16 cellular contexts compared by ENCODE assay signal in the genomic region with DNA sequence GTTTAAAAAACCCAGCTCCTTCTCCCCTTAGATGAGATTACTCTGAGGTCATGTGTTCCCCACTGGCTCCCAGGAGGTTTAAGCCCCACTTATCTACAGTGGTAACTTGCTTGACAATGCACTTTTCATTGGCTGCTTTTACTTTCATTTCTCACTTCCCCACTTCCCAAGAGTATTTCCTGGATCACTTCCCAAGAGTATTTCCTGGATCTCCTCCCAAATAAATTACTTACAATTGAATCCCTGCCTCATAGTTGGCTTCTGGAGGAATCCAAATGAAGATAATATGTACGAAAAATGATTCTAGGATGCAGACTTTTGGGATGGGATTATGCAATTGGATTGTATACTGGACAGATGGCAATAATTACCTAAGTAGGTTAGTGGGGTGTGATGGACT. TPM values are rescaled to one million over a fixed set of nuclear protein-coding genes. Genes with fewer than 3 reads are reported as not detected.
"Had no signal": no experiment of that assay in that cellular context is flagged by ENCODE, and none has a peak within 500 bp of the region (broad histone marks: within the 10 kb centered on the region; RNA-seq: fewer than 3 reads in every experiment).

No MANE protein-coding gene starts in this region.

- H3K27me3 ChIP-seq: cardiac muscle cell, pancreas, tibial artery, vagina had no signal

- H3K4me3 ChIP-seq: cardiac muscle cell, pancreas, tibial artery, vagina had no signal

- H3K9me3 ChIP-seq: pancreas, tibial artery, vagina had no signal

- H3K9me3 Mint-ChIP-seq: activated naive CD8-positive, alpha-beta T cell treated with anti-CD3 and anti-CD28 coated beads, Interleukin-2, amount 50 U/mL, for 24 hours; dendritic cell treated with granulocyte-macrophage colony-stimulating factor and Interleukin-4, amounts not matched to agents 40 ng/mL and 50 ng/mL, for 4 days had no signal

- H3K4me3 Mint-ChIP-seq: activated CD8-positive, alpha-beta T cell treated with anti-CD3 and anti-CD28 coated beads, Interleukin-2, amount 10 ng/mL, durations not matched to agents 7 days and 5 days; activated naive CD8-positive, alpha-beta T cell treated with anti-CD3 and anti-CD28 coated beads, Interleukin-2, amount 50 U/mL, for 24 hours; dendritic cell treated with granulocyte-macrophage colony-stimulating factor and Interleukin-4, amounts not matched to agents 40 ng/mL and 50 ng/mL, for 4 days; mesothelial cell of epicardium had no signal

- H3K27ac ChIP-seq: cardiac muscle cell, pancreas, tibial artery, vagina had no signal

- FAIRE-seq: astrocyte, frontal cortex, keratinocyte, pancreas, small intestine had no signal

- H3K4me1 Mint-ChIP-seq: activated naive CD8-positive, alpha-beta T cell treated with anti-CD3 and anti-CD28 coated beads, Interleukin-2, amount 50 U/mL, for 24 hours had no signal

- H3K27ac Mint-ChIP-seq: activated CD8-positive, alpha-beta T cell treated with anti-CD3 and anti-CD28 coated beads, Interleukin-2, amount 10 ng/mL, durations not matched to agents 7 days and 5 days; activated naive CD8-positive, alpha-beta T cell treated with anti-CD3 and anti-CD28 coated beads, Interleukin-2, amount 50 U/mL, for 24 hours; dendritic cell treated with granulocyte-macrophage colony-stimulating factor and Interleukin-4, amounts not matched to agents 40 ng/mL and 50 ng/mL, for 4 days; mesothelial cell of epicardium had no signal

- ATAC-seq: activated CD8-positive, alpha-beta T cell treated with anti-CD3 and anti-CD28 coated beads, Interleukin-2, amount 10 ng/mL, durations not matched to agents 7 days and 5 days; activated naive CD8-positive, alpha-beta T cell treated with anti-CD3 and anti-CD28 coated beads, Interleukin-2, amount 50 U/mL, for 24 hours; pancreas had no signal

- H3K4me1 ChIP-seq: pancreas, tibial artery, vagina had no signal

- H3K36me3 ChIP-seq: cardiac muscle cell, pancreas, tibial artery, vagina had no signal

- H3K36me3 Mint-ChIP-seq: mesothelial cell of epicardium had no signal

- DNase-seq: activated CD4-positive, alpha-beta T cell treated with anti-CD3 and anti-CD28 coated beads for 4 hours; activated CD8-positive, alpha-beta memory T cell treated with anti-CD3 and anti-CD28 coated beads, Interleukin-2, amount 50 U/mL, for 48 hours; activated CD8-positive, alpha-beta T cell treated with anti-CD3 and anti-CD28 coated beads, Interleukin-2, amount 10 ng/mL, durations not matched to agents 7 days and 5 days; activated naive CD4-positive, alpha-beta T cell; activated naive CD8-positive, alpha-beta T cell treated with anti-CD3 and anti-CD28 coated beads, Interleukin-2, amount 50 U/mL, for 24 hours; pancreas; small intestine; T1000; tibial artery had no signal

RNA-seq across cellular contexts. Expression of gene CHSY3, which starts 47.1 kb away (rescaled TPM):
- total RNA-seq: activated CD8-positive, alpha-beta T cell treated with anti-CD3 and anti-CD28 coated beads, Interleukin-2, amount 10 ng/mL, durations not matched to agents 7 days and 5 days had no signal
